Comparison of ENCODE assay signal across 8 cellular contexts in the genomic region with DNA sequence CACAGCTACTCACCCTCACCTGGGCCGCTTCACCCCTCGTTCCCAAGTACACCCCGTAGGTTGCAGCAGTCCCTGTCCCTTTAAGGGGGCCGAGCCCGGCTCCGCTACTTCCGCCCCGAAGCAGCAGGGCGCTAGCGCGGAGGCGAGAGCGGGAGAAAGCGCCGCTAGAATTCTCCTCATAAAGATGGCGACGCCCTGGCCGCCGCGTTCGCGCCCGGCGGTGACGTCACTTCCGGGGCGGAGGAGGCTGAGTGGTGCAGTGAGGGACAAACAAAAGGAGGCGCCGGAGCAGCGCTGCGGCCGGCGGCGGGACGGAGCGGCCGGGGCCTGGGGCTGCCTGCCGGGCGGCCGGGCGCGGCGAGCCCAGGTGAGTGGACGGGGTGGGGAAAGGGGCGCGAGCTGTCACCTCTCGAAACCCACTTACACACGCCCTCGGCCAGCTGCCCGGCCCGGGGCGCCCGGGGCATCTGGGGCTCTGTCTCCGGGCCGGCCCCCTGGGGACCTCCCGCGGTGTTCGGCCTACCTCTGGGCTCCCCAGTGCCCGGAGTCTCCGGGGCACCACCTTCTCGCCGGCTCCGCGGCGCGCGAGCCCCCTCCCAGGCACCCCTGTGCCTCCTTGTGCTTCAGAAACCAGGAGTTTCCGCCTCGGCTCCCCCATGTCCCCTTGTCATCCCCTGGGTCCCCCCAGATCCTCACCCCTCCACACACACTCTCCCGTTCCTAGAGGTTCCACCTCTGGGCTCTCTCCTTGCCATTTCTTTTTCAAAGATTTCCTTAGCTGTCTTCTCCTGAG. TPM values are rescaled to one million over a fixed set of nuclear protein-coding genes. Genes with fewer than 3 reads are reported as not detected.
DNase-seq lines count a peak whose midpoint lies in the region; TF ChIP-seq lines count a peak whose summit lies in the region.

Gene KYAT1 (minus strand): TSS at position 67 of the 793 bp plus-strand sequence. CDS start 36,545 bp downstream, outside the sequence.
Gene LRRC8A (plus strand): TSS at position 250 of the 793 bp plus-strand sequence. CDS start 25,032 bp downstream, outside the sequence.

- H2AFZ ChIP-seq in neural progenitor cell (replicated peaks) = peak within 1 kb of the TSS; percentile 83

- H3K4me1 ChIP-seq in SJSA1 (replicated peaks) = peaks cover 49% of the 10 kb centered on the region
- H3K4me1 ChIP-seq in neural progenitor cell = peaks cover 7% of the 10 kb centered on the region
- H3K4me1 ChIP-seq in stomach smooth muscle (ENCODE audit: control insufficient read depth, insufficient read depth, low read length) = peaks cover 39% of the 10 kb centered on the region

- peak within 1 kb of the TSS; percentile 98 for H3K4me2 ChIP-seq in neural progenitor cell

- DNase-seq in GM04503 (ENCODE audit: low read depth) = peak; percentile 76
- DNase-seq in HFF-Myc (ENCODE audit: extremely low read depth, low read depth) = peak; percentile 79
- peak; percentile 95 for DNase-seq in MV-4-11 (lab: John Stamatoyannopoulos, UW)
- peak; percentile 94 to 95 for DNase-seq in SJSA1 (ENCODE audit: low read depth in 1 of 2, low spot score in 2 of 2)
- peak; percentile 94 to 98 (median 95) for DNase-seq in activated naive CD4-positive, alpha-beta T cell (lab: John Stamatoyannopoulos, UW)
- peak; percentile 95 to 99 for DNase-seq in foreskin fibroblast
- DNase-seq in neural progenitor cell (ENCODE audit: low spot score) = peak; percentile 99

- no peak for TF ChIP-seq CTCF in HFF-Myc (IDR thresholded peaks at IDR 0.05; ENCODE audit: low read depth, low read length, missing control alignments)
- TF ChIP-seq CTCF in foreskin fibroblast (IDR thresholded peaks at IDR 0.05; ENCODE audit: low read depth, low read length) = no peak
- no peak for TF ChIP-seq CTCF in neural progenitor cell (IDR thresholded peaks at IDR 0.05)

- peak within 1 kb of the TSS; percentile 85 for H3K27ac ChIP-seq in SJSA1
- H3K27ac ChIP-seq in neural progenitor cell = peak within 1 kb of the TSS; percentile 59
- peak within 1 kb of the TSS; percentile 90 for H3K27ac ChIP-seq in stomach smooth muscle (ENCODE audit: low read length)

- peaks cover 2% of the 10 kb centered on the region for H3K36me3 Mint-ChIP-seq in neural progenitor cell

- H3K4me3 ChIP-seq in HFF-Myc (replicated peaks; ENCODE audit: low read depth, low read length) = peak within 1 kb of the TSS; percentile 97
- peak within 1 kb of the TSS; percentile 90 for H3K4me3 ChIP-seq in SJSA1
- H3K4me3 ChIP-seq in foreskin fibroblast (ENCODE audit: low read depth in 1 of 2, low read length in 2 of 2) = peak within 1 kb of the TSS; percentile 78 to 83
- H3K4me3 ChIP-seq in neural progenitor cell = peak within 1 kb of the TSS; percentile 89
- H3K4me3 ChIP-seq in stomach smooth muscle (ENCODE audit: low read length in 2 of 2) = peak within 1 kb of the TSS; percentile 94 to 95

- H3K9me3 ChIP-seq in SJSA1 (replicated peaks) (no peaks in the 10 kb centered on the region), neural progenitor cell (ENCODE audit: low read depth) (no peaks in the 10 kb centered on the region), stomach smooth muscle (ENCODE audit: control insufficient read depth in 2 of 2, low read length in 2 of 2) (no peaks in the 10 kb centered on the region)

- H3K4me1 Mint-ChIP-seq in neural progenitor cell = peaks cover 26% of the 10 kb centered on the region

- H3F3A ChIP-seq in neural progenitor cell (ENCODE audit: low read depth) = peaks cover 12% of the 10 kb centered on the region

- H3K9me3 Mint-ChIP-seq in neural progenitor cell = no peaks in the 10 kb centered on the region

- H3K27ac Mint-ChIP-seq in neural progenitor cell = peak within 1 kb of the TSS; percentile 95

- H3K27me3 Mint-ChIP-seq in neural progenitor cell (ENCODE audit: insufficient read depth, low read depth) = peaks cover 6% of the 10 kb centered on the region

- peaks cover 77% of the 10 kb centered on the region for H3K79me2 ChIP-seq in neural progenitor cell (ENCODE audit: low read depth)

- peak within 1 kb of the TSS; percentile 98 for H3K4me3 Mint-ChIP-seq in neural progenitor cell

- H3K9ac ChIP-seq in neural progenitor cell (peak within 1 kb of the TSS; percentile 97), stomach smooth muscle (ENCODE audit: low read length in 2 of 2) (peak within 1 kb of the TSS; percentile 92 to 94)

- peaks cover 49% of the 10 kb centered on the region for H4K20me1 ChIP-seq in neural progenitor cell (ENCODE audit: low read depth)

- H3K36me3 ChIP-seq in SJSA1 = peaks cover 51% of the 10 kb centered on the region
- H3K36me3 ChIP-seq in neural progenitor cell = no peaks in the 10 kb centered on the region
- H3K36me3 ChIP-seq in stomach smooth muscle (ENCODE audit: control insufficient read depth in 2 of 2, insufficient read depth in 2 of 2, low read length in 2 of 2) = peaks cover 11 to 13% of the 10 kb centered on the region in 2 donors

- H3K27me3 ChIP-seq in SJSA1 (replicated peaks) (no peaks in the 10 kb centered on the region), neural progenitor cell (no peaks in the 10 kb centered on the region), stomach smooth muscle (ENCODE audit: control insufficient read depth in 1 of 2, insufficient read depth in 2 of 2, low read length in 2 of 2) (no peaks in the 10 kb centered on the region)

RNA-seq across cellular contexts. Expression of gene KYAT1, which starts in this region (rescaled TPM):
- total RNA-seq in SJSA1 (2014; rRNA removed; shearing (Covaris generic)) = 7.9 and 18.3 TPM in 2 replicates
- total RNA-seq in neural progenitor cell (ENCODE audit: low replicate concordance) = 21.7 and 29.1 TPM in 2 replicates

RNA-seq across cellular contexts. Expression of gene LRRC8A, which starts in this region (rescaled TPM):
- 88.7 and 99.4 TPM in 2 replicates for total RNA-seq in SJSA1 (2014; rRNA removed; shearing (Covaris generic))
- 17.1 and 42.8 TPM in 2 replicates for total RNA-seq in neural progenitor cell (ENCODE audit: low replicate concordance)

Comparison
In these comparisons a context has a peak if more than half of its experiments do, and no peak if none do; other contexts are left out.
1. Peak in every context shown above with its lines: DNase-seq, H3K4me3 ChIP-seq and H3K27ac ChIP-seq.